In the genomic region with DNA sequence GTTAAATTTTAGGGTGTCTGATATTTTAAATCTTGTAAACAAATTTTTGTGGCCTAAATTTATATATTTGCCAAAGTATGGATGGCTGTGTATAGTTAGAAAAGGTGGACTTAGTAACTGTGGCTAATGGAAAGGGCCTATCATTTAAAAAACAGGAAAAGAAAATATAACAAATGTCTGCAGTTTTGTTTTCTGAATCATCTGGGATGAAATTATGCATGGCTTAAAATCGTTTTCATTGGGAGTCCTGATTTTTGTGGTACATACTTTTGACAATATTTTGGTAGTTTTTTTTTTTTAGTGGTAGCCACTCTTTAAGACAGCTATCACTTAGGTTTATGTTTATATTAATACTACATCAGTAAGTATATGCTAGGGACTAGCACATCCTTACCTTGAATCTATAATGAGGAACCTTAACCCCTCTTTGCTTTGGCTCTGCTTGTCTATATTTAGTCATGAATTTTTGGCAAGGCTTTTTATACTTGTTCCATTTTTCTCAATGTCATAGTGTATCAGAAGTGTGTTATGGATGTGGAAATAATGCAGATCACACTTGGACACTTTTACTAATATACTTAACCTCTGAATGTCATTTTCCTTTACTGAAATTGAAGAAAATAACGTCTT, we compare ENCODE assay signal across 9 cellular contexts. TPM values are rescaled to one million over a fixed set of nuclear protein-coding genes. Genes with fewer than 3 reads are reported as not detected.
A peak's percentile ranks its signal among the peaks of the same experiment; 100 is the strongest.
DNase-seq lines count a peak whose midpoint lies in the region; ATAC-seq, FAIRE-seq and TF ChIP-seq lines count a peak whose summit lies in the region.
"Had no signal": no experiment of that assay in that cellular context is flagged by ENCODE, and none has a peak within 500 bp of the region (broad histone marks: within the 10 kb centered on the region; RNA-seq: fewer than 3 reads in every experiment).

No MANE protein-coding gene starts in this region.

- ATAC-seq in activated T-cell treated with anti-CD3 and anti-CD28 coated beads, Interleukin-2, amount 50 U/mL, for 72 hours (replicated peaks in 1 of 2) = no peak
- no peak for ATAC-seq in activated naive CD8-positive, alpha-beta T cell treated with anti-CD3 and anti-CD28 coated beads, Interleukin-2, amount 50 U/mL, for 24 hours
- no peak for ATAC-seq in GM21737 (IDR thresholded peaks at IDR 0.05; ENCODE audit: unreplicated experiment)

- intact Hi-C loops in kidney (cut with DNase I) (no loop called here), transverse colon (cut with DNase I; ENCODE audit: low total_unique reads) (no loop called here)

- H3K36me3 Mint-ChIP-seq in activated T-cell treated with anti-CD3 and anti-CD28 coated beads, Interleukin-2, amount 50 U/mL, for 72 hours (ENCODE audit: insufficient read depth in 2 of 2) = peaks cover 5 to 8% of the 10 kb centered on the region in 2 donors
- peaks cover 10% of the 10 kb centered on the region for H3K36me3 Mint-ChIP-seq in activated naive CD8-positive, alpha-beta T cell treated with anti-CD3 and anti-CD28 coated beads, Interleukin-2, amount 50 U/mL, for 24 hours (ENCODE audit: low read depth)

- H3K27ac ChIP-seq in kidney (ENCODE audit: low read depth in 2 of 2, low read length in 2 of 2) = peak overlapping the region in 1 of 2 donors; percentile 51
- peak overlapping the region; percentile 98 to 100 (median 99) for H3K27ac ChIP-seq in transverse colon

- H3K4me1 Mint-ChIP-seq in activated T-cell treated with anti-CD3 and anti-CD28 coated beads, Interleukin-2, amount 50 U/mL, for 72 hours (ENCODE audit: low read depth) = peaks cover 69% of the 10 kb centered on the region
- H3K4me1 Mint-ChIP-seq in activated naive CD8-positive, alpha-beta T cell treated with anti-CD3 and anti-CD28 coated beads, Interleukin-2, amount 50 U/mL, for 24 hours = peaks cover 66% of the 10 kb centered on the region

- no peaks in the 10 kb centered on the region for H3K27me3 ChIP-seq in transverse colon

- H3K4me1 ChIP-seq in kidney (ENCODE audit: control insufficient read depth in 1 of 2, insufficient read depth in 1 of 2, low read depth in 1 of 2, low read length in 2 of 2) = peaks cover 6 to 11% of the 10 kb centered on the region in 2 donors
- H3K4me1 ChIP-seq in transverse colon = peaks cover 10 to 52% (median 42%) of the 10 kb centered on the region in 4 donors

- TF ChIP-seq POLR2A in transverse colon (IDR thresholded peaks at IDR 0.05) = no peak

- peak overlapping the region; percentile 86 to 89 for H3K4me3 Mint-ChIP-seq in activated T-cell treated with anti-CD3 and anti-CD28 coated beads, Interleukin-2, amount 50 U/mL, for 72 hours
- H3K4me3 Mint-ChIP-seq in activated naive CD8-positive, alpha-beta T cell treated with anti-CD3 and anti-CD28 coated beads, Interleukin-2, amount 50 U/mL, for 24 hours = peak overlapping the region; percentile 94

- peak overlapping the region; percentile 97 for H3K27ac Mint-ChIP-seq in activated T-cell treated with anti-CD3 and anti-CD28 coated beads, Interleukin-2, amount 50 U/mL, for 72 hours
- H3K27ac Mint-ChIP-seq in activated naive CD8-positive, alpha-beta T cell treated with anti-CD3 and anti-CD28 coated beads, Interleukin-2, amount 50 U/mL, for 24 hours = peak overlapping the region; percentile 97

- no peak for DNase-seq in activated T-cell treated with anti-CD3 and anti-CD28 coated beads, Interleukin-2, amount 50 U/mL, for 72 hours
- DNase-seq in activated T-cell treated with anti-CD3 and anti-CD28 coated beads, Interleukin-2, amount 50 U/mL, for 1 hour = no peak
- no peak for DNase-seq in activated naive CD8-positive, alpha-beta T cell treated with anti-CD3 and anti-CD28 coated beads, Interleukin-2, amount 50 U/mL, for 24 hours
- DNase-seq in kidney (no peak), transverse colon (no peak), HuH-7 (ENCODE audit: low spot score) (no peak)
- DNase-seq in activated CD8-positive, alpha-beta memory T cell treated with anti-CD3 and anti-CD28 coated beads, Interleukin-2, amount 50 U/mL, for 48 hours = no peak
- DNase-seq: anterior cingulate cortex had no signal

- H3K36me3 ChIP-seq in kidney (ENCODE audit: control insufficient read depth in 1 of 2, insufficient read depth in 2 of 2, low read length in 2 of 2) (no peaks in the 10 kb centered on the region), transverse colon (no peaks in the 10 kb centered on the region)

- peak overlapping the region; percentile 53 to 67 for H3K4me3 ChIP-seq in kidney (ENCODE audit: low read length in 2 of 2)
- H3K4me3 ChIP-seq in transverse colon = peak overlapping the region in 2 of 4 donors; percentile 22 to 99

- 9% methylated on average over 2 of the region's 2 CpGs for WGBS in transverse colon (ENCODE audit: low coverage in 1 of 2), 2 donors

- H3K27me3 Mint-ChIP-seq in activated T-cell treated with anti-CD3 and anti-CD28 coated beads, Interleukin-2, amount 50 U/mL, for 72 hours (ENCODE audit: low read depth) = no peaks in the 10 kb centered on the region
- H3K27me3 Mint-ChIP-seq in activated naive CD8-positive, alpha-beta T cell treated with anti-CD3 and anti-CD28 coated beads, Interleukin-2, amount 50 U/mL, for 24 hours = no peaks in the 10 kb centered on the region

- peak; percentile 61 for FAIRE-seq in kidney (lab: Jason Lieb, UNC)

- H3K9ac ChIP-seq in kidney (ENCODE audit: low read length in 2 of 2) = peak overlapping the region; percentile 70 to 71

- TF ChIP-seq CTCF in kidney (IDR thresholded peaks at IDR 0.05; ENCODE audit: borderline replicate concordance, extremely low read depth, insufficient read depth) = no peak
- no peak for TF ChIP-seq CTCF in transverse colon (IDR thresholded peaks at IDR 0.05)

- H3K9me3 ChIP-seq in kidney (ENCODE audit: control insufficient read depth in 1 of 2, low read length in 2 of 2) = no peaks in the 10 kb centered on the region
- no peaks in the 10 kb centered on the region for H3K9me3 ChIP-seq in transverse colon

- in situ Hi-C loops in transverse colon (cut with MboI; ENCODE audit: low pct_ligation_motif_present in 1 of 4, low pct_unique_long_range_greater_than_20kb in 1 of 4, low sequenced_read_pairs in 3 of 4) = loop anchor here in 2 of 4 donors (10.0 kb wide), 2 partner anchors 98 to 242 kb away; no protein-coding TSS in a partner anchor

- no peak for TF ChIP-seq EP300 in transverse colon (IDR thresholded peaks at IDR 0.05; ENCODE audit: low read depth)

- H3K9me3 Mint-ChIP-seq in activated T-cell treated with anti-CD3 and anti-CD28 coated beads, Interleukin-2, amount 50 U/mL, for 72 hours = no peaks in the 10 kb centered on the region
- no peaks in the 10 kb centered on the region for H3K9me3 Mint-ChIP-seq in activated naive CD8-positive, alpha-beta T cell treated with anti-CD3 and anti-CD28 coated beads, Interleukin-2, amount 50 U/mL, for 24 hours

RNA-seq across cellular contexts. Expression of a gene that starts 5.6 kb away (rescaled TPM):
- total RNA-seq in activated T-cell treated with anti-CD3 and anti-CD28 coated beads, Interleukin-2, amount 50 U/mL, for 72 hours = 10 to 100 TPM; 62.9 to 71.6 TPM
- total RNA-seq in kidney (110 TPM), transverse colon (100 to 1,000 TPM in 2 of 4 donors, 10 to 100 TPM in 2; 87.1 to 194 (median 115) TPM)
- 16.4 TPM for polyA plus RNA-seq in kidney (ENCODE audit: insufficient read depth, low read depth, low replicate concordance)
